ENCODE assay signal across 1 cellular context in the genomic region with DNA sequence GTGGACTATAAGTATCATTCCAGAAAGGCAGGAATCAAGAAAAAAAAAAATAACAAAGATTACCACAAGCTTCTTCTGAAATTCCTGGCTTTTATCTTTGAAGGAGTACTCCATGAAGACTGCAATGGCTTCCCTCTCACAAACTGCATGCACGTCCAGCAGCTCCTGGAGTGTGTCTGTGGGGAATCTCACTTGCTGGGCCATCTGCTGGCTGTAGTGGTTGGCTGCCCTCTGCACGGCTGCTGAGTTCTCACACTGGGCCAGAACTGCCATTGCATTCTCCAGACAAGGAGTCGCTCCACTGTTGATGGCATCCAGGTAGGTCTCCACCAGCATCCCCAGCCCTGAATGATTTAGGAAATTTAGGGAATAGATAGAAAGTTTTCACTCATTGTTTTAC.
TF ChIP-seq lines count a peak whose summit lies in the region.

No MANE protein-coding gene starts in this region.

TF ChIP-seq in GM23338, 12 proteins besides CTCF, POLR2A, EP300 and RAD21 (continued from another document):
- TF ChIP-seq, protein P1, sequence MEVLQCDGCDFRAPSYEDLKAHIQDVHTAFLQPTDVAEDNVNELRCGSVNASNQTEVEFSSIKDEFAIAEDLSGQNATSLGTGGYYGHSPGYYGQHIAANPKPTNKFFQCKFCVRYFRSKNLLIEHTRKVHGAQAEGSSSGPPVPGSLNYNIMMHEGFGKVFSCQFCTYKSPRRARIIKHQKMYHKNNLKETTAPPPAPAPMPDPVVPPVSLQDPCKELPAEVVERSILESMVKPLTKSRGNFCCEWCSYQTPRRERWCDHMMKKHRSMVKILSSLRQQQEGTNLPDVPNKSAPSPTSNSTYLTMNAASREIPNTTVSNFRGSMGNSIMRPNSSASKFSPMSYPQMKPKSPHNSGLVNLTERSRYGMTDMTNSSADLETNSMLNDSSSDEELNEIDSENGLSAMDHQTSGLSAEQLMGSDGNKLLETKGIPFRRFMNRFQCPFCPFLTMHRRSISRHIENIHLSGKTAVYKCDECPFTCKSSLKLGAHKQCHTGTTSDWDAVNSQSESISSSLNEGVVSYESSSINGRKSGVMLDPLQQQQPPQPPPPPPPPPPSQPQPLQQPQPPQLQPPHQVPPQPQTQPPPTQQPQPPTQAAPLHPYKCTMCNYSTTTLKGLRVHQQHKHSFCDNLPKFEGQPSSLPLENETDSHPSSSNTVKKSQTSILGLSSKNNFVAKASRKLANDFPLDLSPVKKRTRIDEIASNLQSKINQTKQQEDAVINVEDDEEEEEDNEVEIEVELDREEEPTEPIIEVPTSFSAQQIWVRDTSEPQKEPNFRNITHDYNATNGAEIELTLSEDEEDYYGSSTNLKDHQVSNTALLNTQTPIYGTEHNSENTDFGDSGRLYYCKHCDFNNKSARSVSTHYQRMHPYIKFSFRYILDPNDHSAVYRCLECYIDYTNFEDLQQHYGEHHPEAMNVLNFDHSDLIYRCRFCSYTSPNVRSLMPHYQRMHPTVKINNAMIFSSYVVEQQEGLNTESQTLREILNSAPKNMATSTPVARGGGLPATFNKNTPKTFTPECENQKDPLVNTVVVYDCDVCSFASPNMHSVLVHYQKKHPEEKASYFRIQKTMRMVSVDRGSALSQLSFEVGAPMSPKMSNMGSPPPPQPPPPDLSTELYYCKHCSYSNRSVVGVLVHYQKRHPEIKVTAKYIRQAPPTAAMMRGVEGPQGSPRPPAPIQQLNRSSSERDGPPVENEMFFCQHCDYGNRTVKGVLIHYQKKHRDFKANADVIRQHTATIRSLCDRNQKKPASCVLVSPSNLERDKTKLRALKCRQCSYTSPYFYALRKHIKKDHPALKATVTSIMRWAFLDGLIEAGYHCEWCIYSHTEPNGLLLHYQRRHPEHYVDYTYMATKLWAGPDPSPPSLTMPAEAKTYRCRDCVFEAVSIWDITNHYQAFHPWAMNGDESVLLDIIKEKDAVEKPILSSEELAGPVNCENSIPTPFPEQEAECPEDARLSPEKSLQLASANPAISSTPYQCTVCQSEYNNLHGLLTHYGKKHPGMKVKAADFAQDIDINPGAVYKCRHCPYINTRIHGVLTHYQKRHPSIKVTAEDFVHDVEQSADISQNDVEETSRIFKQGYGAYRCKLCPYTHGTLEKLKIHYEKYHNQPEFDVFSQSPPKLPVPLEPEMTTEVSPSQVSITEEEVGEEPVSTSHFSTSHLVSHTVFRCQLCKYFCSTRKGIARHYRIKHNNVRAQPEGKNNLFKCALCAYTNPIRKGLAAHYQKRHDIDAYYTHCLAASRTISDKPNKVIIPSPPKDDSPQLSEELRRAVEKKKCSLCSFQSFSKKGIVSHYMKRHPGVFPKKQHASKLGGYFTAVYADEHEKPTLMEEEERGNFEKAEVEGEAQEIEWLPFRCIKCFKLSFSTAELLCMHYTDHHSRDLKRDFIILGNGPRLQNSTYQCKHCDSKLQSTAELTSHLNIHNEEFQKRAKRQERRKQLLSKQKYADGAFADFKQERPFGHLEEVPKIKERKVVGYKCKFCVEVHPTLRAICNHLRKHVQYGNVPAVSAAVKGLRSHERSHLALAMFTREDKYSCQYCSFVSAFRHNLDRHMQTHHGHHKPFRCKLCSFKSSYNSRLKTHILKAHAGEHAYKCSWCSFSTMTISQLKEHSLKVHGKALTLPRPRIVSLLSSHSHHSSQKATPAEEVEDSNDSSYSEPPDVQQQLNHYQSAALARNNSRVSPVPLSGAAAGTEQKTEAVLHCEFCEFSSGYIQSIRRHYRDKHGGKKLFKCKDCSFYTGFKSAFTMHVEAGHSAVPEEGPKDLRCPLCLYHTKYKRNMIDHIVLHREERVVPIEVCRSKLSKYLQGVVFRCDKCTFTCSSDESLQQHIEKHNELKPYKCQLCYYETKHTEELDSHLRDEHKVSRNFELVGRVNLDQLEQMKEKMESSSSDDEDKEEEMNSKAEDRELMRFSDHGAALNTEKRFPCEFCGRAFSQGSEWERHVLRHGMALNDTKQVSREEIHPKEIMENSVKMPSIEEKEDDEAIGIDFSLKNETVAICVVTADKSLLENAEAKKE (CRISPR knock-in tag; IDR thresholded peaks at IDR 0.05): peak; percentile 64; the same call in 1 of the 2 replicates
- TF ChIP-seq EZH2phosphoT487 (IDR thresholded peaks at IDR 0.05; ENCODE audit: unreplicated experiment): no peak
- TF ChIP-seq, protein P2, sequence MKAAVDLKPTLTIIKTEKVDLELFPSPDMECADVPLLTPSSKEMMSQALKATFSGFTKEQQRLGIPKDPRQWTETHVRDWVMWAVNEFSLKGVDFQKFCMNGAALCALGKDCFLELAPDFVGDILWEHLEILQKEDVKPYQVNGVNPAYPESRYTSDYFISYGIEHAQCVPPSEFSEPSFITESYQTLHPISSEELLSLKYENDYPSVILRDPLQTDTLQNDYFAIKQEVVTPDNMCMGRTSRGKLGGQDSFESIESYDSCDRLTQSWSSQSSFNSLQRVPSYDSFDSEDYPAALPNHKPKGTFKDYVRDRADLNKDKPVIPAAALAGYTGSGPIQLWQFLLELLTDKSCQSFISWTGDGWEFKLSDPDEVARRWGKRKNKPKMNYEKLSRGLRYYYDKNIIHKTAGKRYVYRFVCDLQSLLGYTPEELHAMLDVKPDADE (IDR thresholded peaks at IDR 0.05): no peak
